ENCODE assay signal across 4 cellular contexts in the genomic region with DNA sequence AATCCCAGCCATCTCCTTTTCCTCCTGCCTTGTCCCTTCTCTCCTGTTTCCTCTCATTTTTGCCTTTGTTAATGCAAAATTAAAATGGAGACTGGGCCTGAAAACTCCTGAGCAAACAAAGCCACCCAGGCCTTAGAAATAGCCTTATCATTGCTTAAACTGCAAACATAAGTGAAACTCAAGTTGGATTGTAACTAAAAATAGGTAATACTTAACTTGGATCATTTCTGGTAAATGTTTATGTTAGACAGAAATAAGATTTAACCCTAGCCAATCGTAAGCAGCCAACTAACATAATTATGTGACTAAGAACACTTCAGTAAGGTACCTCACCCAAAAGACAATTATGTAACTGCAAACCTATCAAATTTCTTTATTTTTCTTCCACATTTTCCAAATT. TPM values are rescaled to one million over a fixed set of nuclear protein-coding genes. Genes with fewer than 3 reads are reported as not detected.
"Had no signal": no experiment of that assay in that cellular context is flagged by ENCODE, and none has a peak within 500 bp of the region (broad histone marks: within the 10 kb centered on the region; RNA-seq: fewer than 3 reads in every experiment).

No MANE protein-coding gene starts in this region.

RNA-seq across cellular contexts. Expression of gene FCGR2A, which starts 8.7 kb away (rescaled TPM):
- total RNA-seq: activated CD8-positive, alpha-beta memory T cell treated with anti-CD3 and anti-CD28 coated beads for 36 hours; activated naive CD8-positive, alpha-beta T cell treated with anti-CD3 and anti-CD28 coated beads for 36 hours; activated T-helper 1 cell treated with anti-CD3 and anti-CD28 coated beads, Interleukin-12 subunit alpha, Interleukin-12 subunit beta, Interleukin-2, Interleukin-4 antibody, amounts not matched to agents 30 ng/mL and 10 ng/mL and 1 ng/mL, durations not matched to agents 14 hours and 24 hours and 36 hours; T-helper 1 cell treated with Interleukin-12 subunit alpha and Interleukin-12 subunit beta and Interleukin-4 antibody, amounts not matched to agents 30 ng/mL and 1 ng/mL, for 36 hours had no signal

RNA-seq across cellular contexts. Expression of gene FCGR3A, which starts 35.7 kb away (rescaled TPM):
- total RNA-seq: activated CD8-positive, alpha-beta memory T cell treated with anti-CD3 and anti-CD28 coated beads for 36 hours; activated naive CD8-positive, alpha-beta T cell treated with anti-CD3 and anti-CD28 coated beads for 36 hours; activated T-helper 1 cell treated with anti-CD3 and anti-CD28 coated beads, Interleukin-12 subunit alpha, Interleukin-12 subunit beta, Interleukin-2, Interleukin-4 antibody, amounts not matched to agents 30 ng/mL and 10 ng/mL and 1 ng/mL, durations not matched to agents 14 hours and 24 hours and 36 hours; T-helper 1 cell treated with Interleukin-12 subunit alpha and Interleukin-12 subunit beta and Interleukin-4 antibody, amounts not matched to agents 30 ng/mL and 1 ng/mL, for 36 hours had no signal
